In the genomic region with DNA sequence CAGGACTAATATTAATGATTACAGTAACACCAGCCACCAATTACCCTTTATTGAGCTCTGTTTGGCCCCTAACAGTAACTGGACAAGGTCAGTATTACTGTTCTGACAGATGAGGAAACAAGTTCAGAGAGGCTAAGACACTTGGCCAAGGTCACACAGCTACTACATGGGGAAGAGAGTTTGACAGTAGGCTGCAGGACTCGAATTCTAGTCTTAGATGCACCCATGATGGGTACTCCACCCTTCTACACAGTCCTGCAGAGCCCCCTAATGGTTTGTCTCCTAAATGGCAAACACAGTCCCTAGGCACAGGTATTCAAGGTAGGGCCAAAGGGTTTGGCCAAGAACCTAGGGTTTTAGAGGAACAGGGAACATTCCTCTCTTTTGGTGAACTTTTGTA, we compare ENCODE assay signal across 8 cellular contexts.
DNase-seq lines count a peak whose midpoint lies in the region; ATAC-seq and TF ChIP-seq lines count a peak whose summit lies in the region.

No MANE protein-coding gene starts in this region.

- H4K91ac ChIP-seq in mesenchymal stem cell (ENCODE audit: low read length) = no peak overlapping the region

- H3K4me3 Mint-ChIP-seq in activated T-helper 1 cell treated with anti-CD3 and anti-CD28 coated beads, Interleukin-12 subunit alpha, Interleukin-12 subunit beta, Interleukin-2, Interleukin-4 antibody, amounts not matched to agents 30 ng/mL and 10 ng/mL and 1 ng/mL, durations not matched to agents 14 hours and 24 hours and 36 hours = no peak overlapping the region

- TF ChIP-seq CTCF in spleen (IDR thresholded peaks at IDR 0.05 in 8 of 11, conservative IDR thresholded peaks at IDR 0.05 in 3 of 11) = peak in 6 of 11 experiments; percentile 8 to 53 (median 40)

- no peaks in the 10 kb centered on the region for H3K36me3 Mint-ChIP-seq in activated T-helper 1 cell treated with anti-CD3 and anti-CD28 coated beads, Interleukin-12 subunit alpha, Interleukin-12 subunit beta, Interleukin-2, Interleukin-4 antibody, amounts not matched to agents 30 ng/mL and 10 ng/mL and 1 ng/mL, durations not matched to agents 14 hours and 24 hours and 36 hours (ENCODE audit: low read depth)

- H3K27me3 ChIP-seq in spleen (replicated peaks in 1 of 7) = no peaks in the 10 kb centered on the region
- H3K27me3 ChIP-seq in mesenchymal stem cell (ENCODE audit: control insufficient read depth in 1 of 2, insufficient read depth in 1 of 2, low read length in 2 of 2) = no peaks in the 10 kb centered on the region

- peaks cover 0 to 45% (median 17%) of the 10 kb centered on the region in 6 donors for H3K4me1 ChIP-seq in spleen
- H3K4me1 ChIP-seq in mesenchymal stem cell (ENCODE audit: control insufficient read depth, insufficient read depth, low read depth, low read length) = peaks cover 9% of the 10 kb centered on the region

- H3K18ac ChIP-seq in mesenchymal stem cell (ENCODE audit: low read depth in 1 of 2, low read length in 2 of 2) = peak overlapping the region in 1 of 2 experiments; percentile 14

- 46 to 73% (median 54%) methylated on average over 1 of the region's 1 CpG for WGBS in spleen, 5 donors
- WGBS in mesenchymal stem cell = no CpG with 5 or more reads among the region's 1 CpG

- no peak overlapping the region for H2BK15ac ChIP-seq in mesenchymal stem cell (ENCODE audit: low read depth, poor library complexity, severe bottlenecking)

- H3K27ac ChIP-seq in spleen = no peak overlapping the region
- no peak overlapping the region for H3K27ac ChIP-seq in mesenchymal stem cell (ENCODE audit: low read length, poor library complexity, severe bottlenecking)

- no peak overlapping the region for H3K23ac ChIP-seq in mesenchymal stem cell (ENCODE audit: low read length in 2 of 2)

- no peak overlapping the region for H2AK5ac ChIP-seq in mesenchymal stem cell (ENCODE audit: low read length, severe bottlenecking)

- H3K36me3 ChIP-seq in spleen (no peaks in the 10 kb centered on the region), mesenchymal stem cell (ENCODE audit: control insufficient read depth in 1 of 2, insufficient read depth in 2 of 2, low read depth in 1 of 2, low read length in 2 of 2) (peaks cover 0 to 5% of the 10 kb centered on the region in 2 experiments)

- peak; percentile 45 for TF ChIP-seq RAD21 in Ishikawa (IDR thresholded peaks at IDR 0.05; ENCODE audit: low read depth)

- no peak overlapping the region for H2AFZ ChIP-seq in mesenchymal stem cell (ENCODE audit: low read depth, low read length)

- no peak for ATAC-seq in GM19397 (IDR thresholded peaks at IDR 0.05; ENCODE audit: unreplicated experiment)

- no peaks in the 10 kb centered on the region for H3K9me3 Mint-ChIP-seq in activated T-helper 1 cell treated with anti-CD3 and anti-CD28 coated beads, Interleukin-12 subunit alpha, Interleukin-12 subunit beta, Interleukin-2, Interleukin-4 antibody, amounts not matched to agents 30 ng/mL and 10 ng/mL and 1 ng/mL, durations not matched to agents 14 hours and 24 hours and 36 hours

- H2BK5ac ChIP-seq in mesenchymal stem cell (ENCODE audit: low read depth, low read length, poor library complexity, severe bottlenecking) = no peak overlapping the region

- no peaks in the 10 kb centered on the region for H3K9me3 ChIP-seq in spleen
- H3K9me3 ChIP-seq in mesenchymal stem cell (ENCODE audit: control insufficient read depth, low read length) = no peaks in the 10 kb centered on the region

- H3K4me2 ChIP-seq in mesenchymal stem cell (ENCODE audit: low read length, poor library complexity, severe bottlenecking) = no peak overlapping the region

- H2BK120ac ChIP-seq in mesenchymal stem cell (ENCODE audit: low read depth, low read length) = no peak overlapping the region

- no peak overlapping the region for H3K9ac ChIP-seq in mesenchymal stem cell (ENCODE audit: low read length)

- peaks cover 8% of the 10 kb centered on the region for H3K4me1 Mint-ChIP-seq in activated T-helper 1 cell treated with anti-CD3 and anti-CD28 coated beads, Interleukin-12 subunit alpha, Interleukin-12 subunit beta, Interleukin-2, Interleukin-4 antibody, amounts not matched to agents 30 ng/mL and 10 ng/mL and 1 ng/mL, durations not matched to agents 14 hours and 24 hours and 36 hours (ENCODE audit: low read depth)

- H3K4me3 ChIP-seq in spleen (no peak overlapping the region), mesenchymal stem cell (ENCODE audit: insufficient read depth in 1 of 2, low read depth in 1 of 2, low read length in 2 of 2) (no peak overlapping the region)

- DNase-seq in NCI-H345 (lab: John Stamatoyannopoulos, UW) = peak; percentile 37
- no peak for DNase-seq in NCI-H345 treated with DMSO at 0.1 percent for 48 hours (lab: John Stamatoyannopoulos, UW; ENCODE audit: unreplicated experiment)
- peak; percentile 15 for DNase-seq in activated T-helper 1 cell treated with anti-CD3 and anti-CD28 coated beads, Interleukin-12 subunit alpha, Interleukin-12 subunit beta, Interleukin-2, Interleukin-4 antibody, amounts not matched to agents 30 ng/mL and 10 ng/mL and 1 ng/mL, durations not matched to agents 14 hours and 24 hours and 36 hours (ENCODE audit: low spot score)
- DNase-seq in spleen = no peak
- no peak for DNase-seq in NCI-H2196 (lab: John Stamatoyannopoulos, UW; ENCODE audit: unreplicated experiment)
- DNase-seq in mesenchymal stem cell = no peak

- intact Hi-C loops in activated T-helper 1 cell treated with anti-CD3 and anti-CD28 coated beads, Interleukin-12 subunit alpha, Interleukin-12 subunit beta, Interleukin-2, Interleukin-4 antibody, amounts not matched to agents 30 ng/mL and 10 ng/mL and 1 ng/mL, durations not matched to agents 14 hours and 24 hours and 36 hours (cut with micrococcal nuclease) = loop anchor here (1.0 to 5.0 kb wide), 4 partner anchors 106 to 786 kb away; a partner anchor contains a TSS
- intact Hi-C loops in spleen (cut with DNase I; ENCODE audit: low total_unique reads) = no loop called here

- TF ChIP-seq EP300 in Ishikawa (IDR thresholded peaks at IDR 0.05; ENCODE audit: borderline replicate concordance) = no peak

- H3K27ac Mint-ChIP-seq in activated T-helper 1 cell treated with anti-CD3 and anti-CD28 coated beads, Interleukin-12 subunit alpha, Interleukin-12 subunit beta, Interleukin-2, Interleukin-4 antibody, amounts not matched to agents 30 ng/mL and 10 ng/mL and 1 ng/mL, durations not matched to agents 14 hours and 24 hours and 36 hours = no peak overlapping the region

- no peak overlapping the region for H4K8ac ChIP-seq in mesenchymal stem cell (ENCODE audit: low read length)

- H3K27me3 Mint-ChIP-seq in activated T-helper 1 cell treated with anti-CD3 and anti-CD28 coated beads, Interleukin-12 subunit alpha, Interleukin-12 subunit beta, Interleukin-2, Interleukin-4 antibody, amounts not matched to agents 30 ng/mL and 10 ng/mL and 1 ng/mL, durations not matched to agents 14 hours and 24 hours and 36 hours (ENCODE audit: insufficient read depth) = peaks cover 10% of the 10 kb centered on the region

- peaks cover 32% of the 10 kb centered on the region for H3K79me1 ChIP-seq in mesenchymal stem cell (replicated peaks; ENCODE audit: low read length, poor library complexity, severe bottlenecking)

- TF ChIP-seq POLR2A in spleen (IDR thresholded peaks at IDR 0.05) = no peak

- H2BK12ac ChIP-seq in mesenchymal stem cell (ENCODE audit: low read length in 2 of 2) = no peak overlapping the region

- no peak overlapping the region for H3K4ac ChIP-seq in mesenchymal stem cell (ENCODE audit: low read depth in 1 of 2, low read length in 2 of 2)

- no peak overlapping the region for H3K14ac ChIP-seq in mesenchymal stem cell (ENCODE audit: low read length in 2 of 2)

TF ChIP-seq in Ishikawa, 13 proteins besides CTCF, POLR2A, EP300 and RAD21 (continues in another document):
- TF ChIP-seq FOXM1 (IDR thresholded peaks at IDR 0.05; ENCODE audit: borderline replicate concordance, low read depth) = no peak
- no peak for TF ChIP-seq NFIC (IDR thresholded peaks at IDR 0.05)
- no peak for TF ChIP-seq TAF1 (IDR thresholded peaks at IDR 0.05; ENCODE audit: low read depth)
- TF ChIP-seq, protein P1, sequence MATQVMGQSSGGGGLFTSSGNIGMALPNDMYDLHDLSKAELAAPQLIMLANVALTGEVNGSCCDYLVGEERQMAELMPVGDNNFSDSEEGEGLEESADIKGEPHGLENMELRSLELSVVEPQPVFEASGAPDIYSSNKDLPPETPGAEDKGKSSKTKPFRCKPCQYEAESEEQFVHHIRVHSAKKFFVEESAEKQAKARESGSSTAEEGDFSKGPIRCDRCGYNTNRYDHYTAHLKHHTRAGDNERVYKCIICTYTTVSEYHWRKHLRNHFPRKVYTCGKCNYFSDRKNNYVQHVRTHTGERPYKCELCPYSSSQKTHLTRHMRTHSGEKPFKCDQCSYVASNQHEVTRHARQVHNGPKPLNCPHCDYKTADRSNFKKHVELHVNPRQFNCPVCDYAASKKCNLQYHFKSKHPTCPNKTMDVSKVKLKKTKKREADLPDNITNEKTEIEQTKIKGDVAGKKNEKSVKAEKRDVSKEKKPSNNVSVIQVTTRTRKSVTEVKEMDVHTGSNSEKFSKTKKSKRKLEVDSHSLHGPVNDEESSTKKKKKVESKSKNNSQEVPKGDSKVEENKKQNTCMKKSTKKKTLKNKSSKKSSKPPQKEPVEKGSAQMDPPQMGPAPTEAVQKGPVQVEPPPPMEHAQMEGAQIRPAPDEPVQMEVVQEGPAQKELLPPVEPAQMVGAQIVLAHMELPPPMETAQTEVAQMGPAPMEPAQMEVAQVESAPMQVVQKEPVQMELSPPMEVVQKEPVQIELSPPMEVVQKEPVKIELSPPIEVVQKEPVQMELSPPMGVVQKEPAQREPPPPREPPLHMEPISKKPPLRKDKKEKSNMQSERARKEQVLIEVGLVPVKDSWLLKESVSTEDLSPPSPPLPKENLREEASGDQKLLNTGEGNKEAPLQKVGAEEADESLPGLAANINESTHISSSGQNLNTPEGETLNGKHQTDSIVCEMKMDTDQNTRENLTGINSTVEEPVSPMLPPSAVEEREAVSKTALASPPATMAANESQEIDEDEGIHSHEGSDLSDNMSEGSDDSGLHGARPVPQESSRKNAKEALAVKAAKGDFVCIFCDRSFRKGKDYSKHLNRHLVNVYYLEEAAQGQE (IDR thresholded peaks at IDR 0.05; ENCODE audit: low read depth) = no peak
- no peak for TF ChIP-seq YY1 (IDR thresholded peaks at IDR 0.05; ENCODE audit: low read depth)
- TF ChIP-seq TEAD4 (IDR thresholded peaks at IDR 0.05) = no peak
- TF ChIP-seq EGR1 (IDR thresholded peaks at IDR 0.05) = no peak
- TF ChIP-seq, protein P2, sequence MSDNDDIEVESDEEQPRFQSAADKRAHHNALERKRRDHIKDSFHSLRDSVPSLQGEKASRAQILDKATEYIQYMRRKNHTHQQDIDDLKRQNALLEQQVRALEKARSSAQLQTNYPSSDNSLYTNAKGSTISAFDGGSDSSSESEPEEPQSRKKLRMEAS (IDR thresholded peaks at IDR 0.05) = no peak
- TF ChIP-seq TCF12 (IDR thresholded peaks at IDR 0.05; ENCODE audit: low read depth) = no peak
- TF ChIP-seq ZBTB7A (IDR thresholded peaks at IDR 0.05; ENCODE audit: low read depth) = no peak
- no peak for TF ChIP-seq CEBPB (IDR thresholded peaks at IDR 0.05)

Comparison
In these comparisons a context has a peak if more than half of its experiments do, and no peak if none do; other contexts are left out.
1. DNase-seq: peak in NCI-H345 (single experiment) and activated T-helper 1 cell treated with anti-CD3 and anti-CD28 coated beads, Interleukin-12 subunit alpha, Interleukin-12 subunit beta, Interleukin-2, Interleukin-4 antibody, amounts not matched to agents 30 ng/mL and 10 ng/mL and 1 ng/mL, durations not matched to agents 14 hours and 24 hours and 36 hours (single experiment); none in NCI-H345 treated with DMSO at 0.1 percent for 48 hours (single experiment), spleen (single experiment), NCI-H2196 (single experiment) and mesenchymal stem cell (single experiment).